9 cellular contexts compared by ENCODE assay signal in genomic region chr20:63829598-63829942, GRCh38. TPM values are rescaled to one million over a fixed set of nuclear protein-coding genes. Genes with fewer than 3 reads are reported as not detected.
DNase-seq lines count a peak whose midpoint lies in the region; ATAC-seq, FAIRE-seq and TF ChIP-seq lines count a peak whose summit lies in the region.
"Had no signal": no experiment of that assay in that cellular context is flagged by ENCODE, and none has a peak within 500 bp of the region (broad histone marks: within the 10 kb centered on the region; RNA-seq: fewer than 3 reads in every experiment).

No MANE protein-coding gene starts in this region.

- H3K27ac ChIP-seq in smooth muscle cell (ENCODE audit: low read depth), result no peak overlapping the region

- DNase-seq in HTR-8/SVneo (ENCODE audit: insufficient read length, low spot score), result no peak
- DNase-seq in activated T-helper 1 cell treated with anti-CD3 and anti-CD28 coated beads, Interleukin-12 subunit alpha, Interleukin-12 subunit beta, Interleukin-2, Interleukin-4 antibody, amounts not matched to agents 30 ng/mL and 10 ng/mL and 1 ng/mL, durations not matched to agents 14 hours and 24 hours and 36 hours (ENCODE audit: low spot score), result no peak
- DNase-seq in smooth muscle cell (lab: John Stamatoyannopoulos, UW; ENCODE audit: unreplicated experiment), result no peak
- DNase-seq in stimulated activated CD4-positive, alpha-beta T cell treated with anti-CD3 and anti-CD28 coated beads, Interleukin-12 subunit alpha, Interleukin-12 subunit beta, amount 100 ng/mL, for 4 hours, result no peak
- no peak for DNase-seq in GM13976 (ENCODE audit: low spot score)
- DNase-seq: NCI-H446 had no signal

- ATAC-seq in GM18907 (IDR thresholded peaks at IDR 0.05; ENCODE audit: unreplicated experiment) (no peak), HG03442 (IDR thresholded peaks at IDR 0.05; ENCODE audit: unreplicated experiment) (no peak)

- H3K9me3 ChIP-seq in iPS-18c (ENCODE audit: control insufficient read depth, insufficient read depth, low read length) (no peaks in the 10 kb centered on the region), smooth muscle cell (replicated peaks; ENCODE audit: low read depth) (no peaks in the 10 kb centered on the region)

- H3K27ac Mint-ChIP-seq in activated T-helper 1 cell treated with anti-CD3 and anti-CD28 coated beads, Interleukin-12 subunit alpha, Interleukin-12 subunit beta, Interleukin-2, Interleukin-4 antibody, amounts not matched to agents 30 ng/mL and 10 ng/mL and 1 ng/mL, durations not matched to agents 14 hours and 24 hours and 36 hours, result peak overlapping the region; percentile 76

- H3K9me3 Mint-ChIP-seq in activated T-helper 1 cell treated with anti-CD3 and anti-CD28 coated beads, Interleukin-12 subunit alpha, Interleukin-12 subunit beta, Interleukin-2, Interleukin-4 antibody, amounts not matched to agents 30 ng/mL and 10 ng/mL and 1 ng/mL, durations not matched to agents 14 hours and 24 hours and 36 hours, result no peaks in the 10 kb centered on the region

- peaks cover 38% of the 10 kb centered on the region for H4K20me1 ChIP-seq in smooth muscle cell (ENCODE audit: low read depth)

- peak overlapping the region; percentile 43 for H3K9ac ChIP-seq in smooth muscle cell (ENCODE audit: low read depth)

- in situ Hi-C loops in GM13976 (cut with MboI; ENCODE audit: low sequenced_read_pairs, unreplicated experiment), result no loop called here

- H3K27me3 ChIP-seq in smooth muscle cell (ENCODE audit: low read depth), result no peaks in the 10 kb centered on the region

- peak overlapping the region; percentile 90 for H3K4me3 Mint-ChIP-seq in activated T-helper 1 cell treated with anti-CD3 and anti-CD28 coated beads, Interleukin-12 subunit alpha, Interleukin-12 subunit beta, Interleukin-2, Interleukin-4 antibody, amounts not matched to agents 30 ng/mL and 10 ng/mL and 1 ng/mL, durations not matched to agents 14 hours and 24 hours and 36 hours

- H2AFZ ChIP-seq in smooth muscle cell (ENCODE audit: low read depth), result no peak overlapping the region

- intact Hi-C loops in activated T-helper 1 cell treated with anti-CD3 and anti-CD28 coated beads, Interleukin-12 subunit alpha, Interleukin-12 subunit beta, Interleukin-2, Interleukin-4 antibody, amounts not matched to agents 30 ng/mL and 10 ng/mL and 1 ng/mL, durations not matched to agents 14 hours and 24 hours and 36 hours (cut with micrococcal nuclease), result loop anchor here (2.0 kb wide), 1 partner anchor 35 kb away; the partner anchor contains the start of gene TPD52L2

- peak; percentile 60 for FAIRE-seq in HTR-8/SVneo (lab: Jason Lieb, UNC)

- TF ChIP-seq CTCF in smooth muscle cell (IDR thresholded peaks at IDR 0.05; ENCODE audit: borderline replicate concordance, insufficient read depth, poor library complexity, severe bottlenecking) (no peak), GM13976 (IDR thresholded peaks at IDR 0.05; ENCODE audit: borderline replicate concordance, control extremely low read depth, extremely low read depth, insufficient read depth, missing control alignments) (no peak)

- no peaks in the 10 kb centered on the region for H3F3A ChIP-seq in smooth muscle cell (ENCODE audit: low read depth)

- peaks cover 45% of the 10 kb centered on the region for H3K27me3 Mint-ChIP-seq in activated T-helper 1 cell treated with anti-CD3 and anti-CD28 coated beads, Interleukin-12 subunit alpha, Interleukin-12 subunit beta, Interleukin-2, Interleukin-4 antibody, amounts not matched to agents 30 ng/mL and 10 ng/mL and 1 ng/mL, durations not matched to agents 14 hours and 24 hours and 36 hours (ENCODE audit: insufficient read depth)

- peaks cover 11% of the 10 kb centered on the region for H3K79me2 ChIP-seq in smooth muscle cell (ENCODE audit: low read depth)

- peaks cover 14% of the 10 kb centered on the region for H3K4me1 ChIP-seq in smooth muscle cell (ENCODE audit: low read depth)

- H3K4me1 Mint-ChIP-seq in activated T-helper 1 cell treated with anti-CD3 and anti-CD28 coated beads, Interleukin-12 subunit alpha, Interleukin-12 subunit beta, Interleukin-2, Interleukin-4 antibody, amounts not matched to agents 30 ng/mL and 10 ng/mL and 1 ng/mL, durations not matched to agents 14 hours and 24 hours and 36 hours (ENCODE audit: low read depth), result peaks cover 13% of the 10 kb centered on the region

- 24% methylated on average over 10 of the region's 10 CpGs for WGBS in smooth muscle cell (ENCODE audit: low lambda C conversion rate)

- no peaks in the 10 kb centered on the region for H3K36me3 ChIP-seq in smooth muscle cell (ENCODE audit: low read depth)

- H3K36me3 Mint-ChIP-seq in activated T-helper 1 cell treated with anti-CD3 and anti-CD28 coated beads, Interleukin-12 subunit alpha, Interleukin-12 subunit beta, Interleukin-2, Interleukin-4 antibody, amounts not matched to agents 30 ng/mL and 10 ng/mL and 1 ng/mL, durations not matched to agents 14 hours and 24 hours and 36 hours (ENCODE audit: low read depth), result no peaks in the 10 kb centered on the region

- H3K4me3 ChIP-seq in iPS-18c (ENCODE audit: insufficient read depth, low read depth, low read length) (peak overlapping the region; percentile 71), smooth muscle cell (peak overlapping the region; percentile 82)

- peak overlapping the region; percentile 99 for H3K4me2 ChIP-seq in smooth muscle cell

RNA-seq across cellular contexts. Expression of gene ZBTB46, which starts 1.5 kb away (rescaled TPM):
- 1.1 and 1.2 TPM in 2 replicates for total RNA-seq in activated T-helper 1 cell treated with anti-CD3 and anti-CD28 coated beads, Interleukin-12 subunit alpha, Interleukin-12 subunit beta, Interleukin-2, Interleukin-4 antibody, amounts not matched to agents 30 ng/mL and 10 ng/mL and 1 ng/mL, durations not matched to agents 14 hours and 24 hours and 36 hours
- 2.7 and 4.5 TPM in 2 replicates for total RNA-seq in smooth muscle cell
- polyA plus RNA-seq in smooth muscle cell, result 2.3 and 4.0 TPM in 2 replicates

RNA-seq across cellular contexts. Expression of gene ABHD16B, which starts 31.7 kb away (rescaled TPM):
- total RNA-seq in activated T-helper 1 cell treated with anti-CD3 and anti-CD28 coated beads, Interleukin-12 subunit alpha, Interleukin-12 subunit beta, Interleukin-2, Interleukin-4 antibody, amounts not matched to agents 30 ng/mL and 10 ng/mL and 1 ng/mL, durations not matched to agents 14 hours and 24 hours and 36 hours, result not detected in 2 replicates
- total RNA-seq in smooth muscle cell, result not detected in 2 replicates
- polyA plus RNA-seq in smooth muscle cell, result 0.31 TPM in 1 of 2 replicates, not detected in the other

RNA-seq across cellular contexts. Expression of gene TPD52L2, which starts 35.5 kb away (rescaled TPM):
- 65.9 and 73.2 TPM in 2 replicates for total RNA-seq in activated T-helper 1 cell treated with anti-CD3 and anti-CD28 coated beads, Interleukin-12 subunit alpha, Interleukin-12 subunit beta, Interleukin-2, Interleukin-4 antibody, amounts not matched to agents 30 ng/mL and 10 ng/mL and 1 ng/mL, durations not matched to agents 14 hours and 24 hours and 36 hours
- total RNA-seq in smooth muscle cell, result 74.0 and 74.4 TPM in 2 replicates
- polyA plus RNA-seq in smooth muscle cell, result 93.8 and 94.8 TPM in 2 replicates
